In the genomic region with DNA sequence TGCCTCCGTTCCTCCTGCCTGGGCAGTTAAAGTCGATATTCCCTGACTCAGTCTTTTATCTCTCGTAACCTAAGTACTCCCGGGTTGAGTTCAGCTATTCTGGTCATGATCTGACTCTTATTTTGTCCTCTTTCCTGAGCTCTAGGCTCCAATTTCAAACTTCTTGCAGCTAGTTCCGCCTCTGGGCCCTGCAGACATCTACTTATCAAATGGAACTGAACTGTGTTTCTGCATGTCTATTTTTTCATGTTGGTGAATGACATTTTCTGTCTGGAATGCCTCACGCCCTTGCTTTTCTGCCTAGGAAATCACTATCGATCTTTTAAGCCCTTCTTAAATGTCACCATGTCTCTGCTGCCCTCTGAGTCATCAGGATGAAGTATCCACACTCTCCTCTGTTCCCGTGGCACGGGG, we compare ENCODE assay signal across 9 cellular contexts.
DNase-seq lines count a peak whose midpoint lies in the region; ATAC-seq and TF ChIP-seq lines count a peak whose summit lies in the region.
"Had no signal": no experiment of that assay in that cellular context is flagged by ENCODE, and none has a peak within 500 bp of the region (broad histone marks: within the 10 kb centered on the region; RNA-seq: fewer than 3 reads in every experiment).

No MANE protein-coding gene starts in this region.

- no peaks in the 10 kb centered on the region for H3K9me3 ChIP-seq in stomach

- H3K27ac ChIP-seq in stomach = peak overlapping the region in 4 of 5 donors; percentile 45 to 70 (median 58)

- DNase-seq in HCEC 1CT = peak; percentile 6
- DNase-seq in astrocyte of the spinal cord (ENCODE audit: low read depth, low spot score) = peak; percentile 26
- no peak for DNase-seq in left ventricle myocardium superior
- no peak for DNase-seq in stomach
- no peak for DNase-seq in activated CD8-positive, alpha-beta T cell treated with anti-CD3 and anti-CD28 coated beads, Interleukin-2, amount 10 ng/mL, durations not matched to agents 7 days and 5 days
- DNase-seq in GM19238 (ENCODE audit: insufficient read length, low spot score) = no peak
- DNase-seq in activated CD8-positive, alpha-beta T cell treated with anti-CD3 and anti-CD28 coated beads for 36 hours = no peak
- DNase-seq in head of caudate nucleus = no peak

- intact Hi-C loops in left ventricle myocardium superior (cut with micrococcal nuclease) (no loop called here), stomach (cut with DNase I; ENCODE audit: low total_unique reads) (no loop called here), head of caudate nucleus (cut with DNase I) (no loop called here)
- intact Hi-C loops in activated CD8-positive, alpha-beta T cell treated with anti-CD3 and anti-CD28 coated beads for 36 hours (cut with micrococcal nuclease) = no loop called here

- H3K4me1 Mint-ChIP-seq in activated CD8-positive, alpha-beta T cell treated with anti-CD3 and anti-CD28 coated beads, Interleukin-2, amount 10 ng/mL, durations not matched to agents 7 days and 5 days (ENCODE audit: low read depth) = peaks cover 9% of the 10 kb centered on the region
- H3K4me1 Mint-ChIP-seq in activated CD8-positive, alpha-beta T cell treated with anti-CD3 and anti-CD28 coated beads for 36 hours (ENCODE audit: low read depth) = peaks cover 5% of the 10 kb centered on the region

- CTCF ChIA-PET in activated CD8-positive, alpha-beta T cell treated with anti-CD3 and anti-CD28 coated beads, Interleukin-2, amount 10 ng/mL, durations not matched to agents 7 days and 5 days (lab: Charles Lee) = no interaction called here
- CTCF ChIA-PET in activated CD8-positive, alpha-beta T cell treated with anti-CD3 and anti-CD28 coated beads for 36 hours (lab: Charles Lee) = no interaction called here

- in situ Hi-C loops in astrocyte of the spinal cord (cut with HindIII; ENCODE audit: low sequenced_read_pairs) = no loop called here

- no peaks in the 10 kb centered on the region for H3K36me3 Mint-ChIP-seq in activated CD8-positive, alpha-beta T cell treated with anti-CD3 and anti-CD28 coated beads, Interleukin-2, amount 10 ng/mL, durations not matched to agents 7 days and 5 days (ENCODE audit: low read depth)
- H3K36me3 Mint-ChIP-seq in activated CD8-positive, alpha-beta T cell treated with anti-CD3 and anti-CD28 coated beads for 36 hours (ENCODE audit: low read depth) = no peaks in the 10 kb centered on the region

- TF ChIP-seq EP300 in stomach (IDR thresholded peaks at IDR 0.05) = no peak

- no peak overlapping the region for H3K4me3 Mint-ChIP-seq in activated CD8-positive, alpha-beta T cell treated with anti-CD3 and anti-CD28 coated beads, Interleukin-2, amount 10 ng/mL, durations not matched to agents 7 days and 5 days
- H3K4me3 Mint-ChIP-seq in activated CD8-positive, alpha-beta T cell treated with anti-CD3 and anti-CD28 coated beads for 36 hours = no peak overlapping the region
- H3K4me3 Mint-ChIP-seq: T-helper 1 cell treated with Interleukin-12 subunit alpha and Interleukin-12 subunit beta and Interleukin-4 antibody, amounts not matched to agents 30 μg/mL and 1 μg/mL, for 36 hours had no signal

- 66 to 74% (median 71%) methylated on average over 9 of the region's 9 CpGs for WGBS in stomach, 5 donors

- H3K27ac Mint-ChIP-seq in activated CD8-positive, alpha-beta T cell treated with anti-CD3 and anti-CD28 coated beads, Interleukin-2, amount 10 ng/mL, durations not matched to agents 7 days and 5 days = no peak overlapping the region
- no peak overlapping the region for H3K27ac Mint-ChIP-seq in activated CD8-positive, alpha-beta T cell treated with anti-CD3 and anti-CD28 coated beads for 36 hours
- H3K27ac Mint-ChIP-seq: T-helper 1 cell treated with Interleukin-12 subunit alpha and Interleukin-12 subunit beta and Interleukin-4 antibody, amounts not matched to agents 30 μg/mL and 1 μg/mL, for 36 hours had no signal

- H3K36me3 ChIP-seq in stomach = no peaks in the 10 kb centered on the region

- peaks cover 9 to 39% (median 18%) of the 10 kb centered on the region in 4 donors for H3K4me1 ChIP-seq in stomach

- POLR2A ChIA-PET in activated CD8-positive, alpha-beta T cell treated with anti-CD3 and anti-CD28 coated beads, Interleukin-2, amount 10 ng/mL, durations not matched to agents 7 days and 5 days (lab: Charles Lee) = no interaction called here
- POLR2A ChIA-PET in activated CD8-positive, alpha-beta T cell treated with anti-CD3 and anti-CD28 coated beads for 36 hours (lab: Charles Lee) = no interaction called here

- TF ChIP-seq POLR2A in stomach (IDR thresholded peaks at IDR 0.05) = no peak

- no peak overlapping the region for H3K4me3 ChIP-seq in astrocyte of the spinal cord (ENCODE audit: low read depth, low read length)
- no peak overlapping the region for H3K4me3 ChIP-seq in stomach

- H3K9me3 Mint-ChIP-seq in activated CD8-positive, alpha-beta T cell treated with anti-CD3 and anti-CD28 coated beads, Interleukin-2, amount 10 ng/mL, durations not matched to agents 7 days and 5 days (ENCODE audit: insufficient read depth) = no peaks in the 10 kb centered on the region
- H3K9me3 Mint-ChIP-seq in activated CD8-positive, alpha-beta T cell treated with anti-CD3 and anti-CD28 coated beads for 36 hours = no peaks in the 10 kb centered on the region
- H3K9me3 Mint-ChIP-seq: T-helper 1 cell treated with Interleukin-12 subunit alpha and Interleukin-12 subunit beta and Interleukin-4 antibody, amounts not matched to agents 30 μg/mL and 1 μg/mL, for 36 hours had no signal

- TF ChIP-seq CTCF in astrocyte of the spinal cord (IDR thresholded peaks at IDR 0.05; ENCODE audit: low read depth, low read length) (no peak), stomach (IDR thresholded peaks at IDR 0.05) (no peak)
- no peak for TF ChIP-seq CTCF in activated CD8-positive, alpha-beta T cell treated with anti-CD3 and anti-CD28 coated beads for 36 hours (IDR thresholded peaks at IDR 0.05)

- H3K27me3 ChIP-seq in stomach = no peaks in the 10 kb centered on the region

- ATAC-seq in left ventricle myocardium superior = peak; percentile 35
- no peak for ATAC-seq in activated CD8-positive, alpha-beta T cell treated with anti-CD3 and anti-CD28 coated beads, Interleukin-2, amount 10 ng/mL, durations not matched to agents 7 days and 5 days
- ATAC-seq in activated CD8-positive, alpha-beta T cell treated with anti-CD3 and anti-CD28 coated beads for 36 hours = no peak

- H3K27me3 Mint-ChIP-seq in activated CD8-positive, alpha-beta T cell treated with anti-CD3 and anti-CD28 coated beads, Interleukin-2, amount 10 ng/mL, durations not matched to agents 7 days and 5 days (ENCODE audit: low read depth) = peaks cover under 1% of the 10 kb centered on the region
- H3K27me3 Mint-ChIP-seq in activated CD8-positive, alpha-beta T cell treated with anti-CD3 and anti-CD28 coated beads for 36 hours = no peaks in the 10 kb centered on the region

Comparison
In these comparisons a context has a peak if more than half of its experiments do, and no peak if none do; other contexts are left out.
1. DNase-seq: peak in HCEC 1CT (single experiment) and astrocyte of the spinal cord (single experiment); none in left ventricle myocardium superior (single experiment), stomach (single experiment), activated CD8-positive, alpha-beta T cell treated with anti-CD3 and anti-CD28 coated beads, Interleukin-2, amount 10 ng/mL, durations not matched to agents 7 days and 5 days (single experiment), GM19238 (single experiment), activated CD8-positive, alpha-beta T cell treated with anti-CD3 and anti-CD28 coated beads for 36 hours (single experiment) and head of caudate nucleus (0 of 42).